Comparison of ENCODE assay signal across 13 cellular contexts in genomic region chr6:110566346-110567125, GRCh38.
DNase-seq lines count a peak whose midpoint lies in the region; ATAC-seq, FAIRE-seq and TF ChIP-seq lines count a peak whose summit lies in the region.
"Had no signal": no experiment of that assay in that cellular context is flagged by ENCODE, and none has a peak within 500 bp of the region (broad histone marks: within the 10 kb centered on the region; RNA-seq: fewer than 3 reads in every experiment).

No MANE protein-coding gene starts in this region.

- H3K4me3 ChIP-seq in K562 (no peak overlapping the region), liver (ENCODE audit: low read depth in 1 of 3, low read length in 3 of 3) (no peak overlapping the region)
- H3K4me3 ChIP-seq: GM23338 had no signal

- no peak for TF ChIP-seq POLR2A in K562 (conservative IDR thresholded peaks at IDR 0.05)

- no peaks in the 10 kb centered on the region for H3K9me3 ChIP-seq in K562 (replicated peaks; ENCODE audit: control insufficient read depth, insufficient read depth, low read depth, low read length)
- H3K9me3 ChIP-seq in liver (ENCODE audit: control insufficient read depth in 4 of 4, low read length in 3 of 4), result no peaks in the 10 kb centered on the region

- no peak overlapping the region for H3K9ac ChIP-seq in K562 (ENCODE audit: insufficient read depth in 1 of 2, low read depth in 2 of 2, low read length in 2 of 2)
- H3K9ac ChIP-seq in liver (ENCODE audit: low read depth in 1 of 2, low read length in 2 of 2), result peak overlapping the region in 1 of 2 donors; percentile 23

- TF ChIP-seq CTCF in K562 (IDR thresholded peaks at IDR 0.05 in 2 of 3, conservative IDR thresholded peaks at IDR 0.05 in 1 of 3; ENCODE audit: insufficient read depth in 2 of 3, low read depth in 1 of 3, low read length in 3 of 3), result no peak
- TF ChIP-seq CTCF in liver (IDR thresholded peaks at IDR 0.05; ENCODE audit: low read depth, low read length, missing input control), result no peak

- CTCF ChIA-PET in K562 (lab: Yijun Ruan, JAX; ENCODE audit: low intra/inter-chr PET ratio), result interaction anchor here (1.2 kb wide), 1 partner anchor 19 kb away, joined by 3 read pairs; no protein-coding TSS in a partner anchor

- H2AFZ ChIP-seq in K562 (ENCODE audit: low read depth, low read length), result no peak overlapping the region
- H2AFZ ChIP-seq: GM23338 had no signal

- in situ Hi-C loops in K562 (cut with MboI), result no loop called here

- 0 out of 2 replicates have a peak, but pooled peaks cover 3% of the 10 kb centered on the region for H4K20me1 ChIP-seq in K562 (replicated peaks; ENCODE audit: control insufficient read depth, insufficient read depth, low read length)

- no peaks in the 10 kb centered on the region for H3K9me1 ChIP-seq in K562 (ENCODE audit: control insufficient read depth, insufficient read depth, low read length)

- peak; percentile 55 for FAIRE-seq in K562 (lab: Jason Lieb, UNC)

- no peak overlapping the region for H3K4me2 ChIP-seq in K562 (ENCODE audit: insufficient read depth, low read length)
- H3K4me2 ChIP-seq: GM23338 had no signal

- POLR2A ChIA-PET in K562 (lab: Yijun Ruan, JAX), result interaction anchor here (0.7 kb wide), 1 partner anchor 486 kb away, joined by 3 read pairs; no protein-coding TSS in a partner anchor

- whole genome bisulfite sequencing in K562 (ENCODE audit: insufficient coverage, low coverage, missing lambda C conversion rate), result 6% methylated on average over 7 of the region's 7 CpGs
- 27% methylated on average over 7 of the region's 7 CpGs for WGBS in liver

- no TSS peak for BruUV-seq in K562 (replicated peaks; lab: Mats Ljungman, UMichigan)

- no peaks in the 10 kb centered on the region for H3K79me2 ChIP-seq in K562 (ENCODE audit: control insufficient read depth, insufficient read depth, low read length)

- H3K4me1 ChIP-seq in K562 (replicated peaks in 1 of 2; ENCODE audit: control insufficient read depth in 2 of 2, insufficient read depth in 2 of 2, low read length in 2 of 2) (no peaks in the 10 kb centered on the region; a peak in 1 of 5 replicates), liver (ENCODE audit: control insufficient read depth in 4 of 4, insufficient read depth in 4 of 4, low read length in 3 of 4) (peaks cover 7 to 25% (median 18%) of the 10 kb centered on the region in 4 donors)

- H3K27ac ChIP-seq in K562 (ENCODE audit: extremely low read depth, low read depth, low read length) (no peak overlapping the region), liver (ENCODE audit: low read depth in 1 of 2, low read length in 2 of 2) (peak overlapping the region; percentile 54 to 79), temporal lobe (ENCODE audit: low read depth, low read length) (peak overlapping the region; percentile 6)

- intact Hi-C loops in K562 (cut with micrococcal nuclease), result no loop called here

- ATAC-seq in K562 (no peak), HG02884 (IDR thresholded peaks at IDR 0.05; ENCODE audit: unreplicated experiment) (no peak)
- ATAC-seq: GM23338, T-cell had no signal

- DNase-seq in HuH-7.5 (ENCODE audit: low spot score), result peak; percentile 26
- no peak for DNase-seq in K562 (ENCODE audit: extremely low read depth in 1 of 4, low spot score in 3 of 4)
- DNase-seq in DMS 273 treated with DMSO at 0.1 percent for 48 hours (lab: John Stamatoyannopoulos, UW), result no peak
- no peak for DNase-seq in NCI-H526 (lab: John Stamatoyannopoulos, UW)
- DNase-seq: activated CD4-positive, alpha-beta T cell treated with anti-CD3 and anti-CD28 coated beads for 4 hours; activated T-cell treated with anti-CD3 and anti-CD28 coated beads, Interleukin-2, amount 50 U/mL, for 48 hours; Caco-2; midbrain; T-cell had no signal

- no peak for TF ChIP-seq EP300 in K562 (IDR thresholded peaks at IDR 0.05; ENCODE audit: low read length)

- no peak for TF ChIP-seq RAD21 in K562 (CRISPR knock-in tag; conservative IDR thresholded peaks at IDR 0.05 in 1 of 2, IDR thresholded peaks at IDR 0.05 in 1 of 2)
- peak in 1 of 2 donors; percentile 18 for TF ChIP-seq RAD21 in liver (IDR thresholded peaks at IDR 0.05)

- H3K36me3 ChIP-seq in K562 (ENCODE audit: control insufficient read depth, insufficient read depth, low read length) (no peaks in the 10 kb centered on the region), liver (ENCODE audit: control insufficient read depth in 4 of 4, insufficient read depth in 3 of 4, low read depth in 1 of 4, low read length in 3 of 4) (no peaks in the 10 kb centered on the region)

- H3K27me3 ChIP-seq in K562 (ENCODE audit: control insufficient read depth in 2 of 2, insufficient read depth in 2 of 2, low read length in 2 of 2), result peaks cover 5 to 14% of the 10 kb centered on the region in 2 experiments; a peak in 4 of 5 replicates
- H3K27me3 ChIP-seq in liver (ENCODE audit: control insufficient read depth in 4 of 4, insufficient read depth in 4 of 4, low read length in 3 of 4), result no peaks in the 10 kb centered on the region

TF ChIP-seq in K562, 482 proteins besides CTCF, POLR2A, EP300 and RAD21 (continues in another document):
- TF ChIP-seq HEY1 (CRISPR knock-in tag; IDR thresholded peaks at IDR 0.05; ENCODE audit: borderline replicate concordance), result no peak
- TF ChIP-seq ATF3 (IDR thresholded peaks at IDR 0.05), result no peak
- TF ChIP-seq ATF3 (CRISPR knock-in tag; conservative IDR thresholded peaks at IDR 0.05), result no peak
- no peak for TF ChIP-seq ZNF143 (CRISPR knock-in tag; IDR thresholded peaks at IDR 0.05)
- TF ChIP-seq HOMEZ (CRISPR knock-in tag; IDR thresholded peaks at IDR 0.05), result no peak

TF ChIP-seq in liver, 16 proteins besides CTCF, POLR2A, EP300 and RAD21:
- TF ChIP-seq REST (IDR thresholded peaks at IDR 0.05), result peak; percentile 60
- peak; percentile 83 to 92 for TF ChIP-seq RXRA (IDR thresholded peaks at IDR 0.05)
- TF ChIP-seq FOXA2 (IDR thresholded peaks at IDR 0.05), result no peak
- TF ChIP-seq SP1 (IDR thresholded peaks at IDR 0.05), result peak; percentile 93
- peak in 1 of 2 donors; percentile 44 for TF ChIP-seq JUND (IDR thresholded peaks at IDR 0.05)
- TF ChIP-seq YY1 (IDR thresholded peaks at IDR 0.05), result peak; percentile 64
- peak; percentile 21 for TF ChIP-seq TAF1 (conservative IDR thresholded peaks at IDR 0.05)
- no peak for TF ChIP-seq NR2F2 (IDR thresholded peaks at IDR 0.05)
- no peak for TF ChIP-seq GABPA (IDR thresholded peaks at IDR 0.05 in 1 of 2, conservative IDR thresholded peaks at IDR 0.05 in 1 of 2)
- peak; percentile 82 to 84 for TF ChIP-seq HNF4A (conservative IDR thresholded peaks at IDR 0.05)
- TF ChIP-seq HNF4G (IDR thresholded peaks at IDR 0.05), result peak; percentile 84
- peak; percentile 59 for TF ChIP-seq MAX (IDR thresholded peaks at IDR 0.05)
- TF ChIP-seq FOXA1 (IDR thresholded peaks at IDR 0.05), result no peak
